Comparison of ENCODE assay signal across 7 cellular contexts in genomic region chr15:90001683-90002427, GRCh38. TPM values are rescaled to one million over a fixed set of nuclear protein-coding genes. Genes with fewer than 3 reads are reported as not detected.
DNase-seq lines count a peak whose midpoint lies in the region; ATAC-seq, FAIRE-seq and TF ChIP-seq lines count a peak whose summit lies in the region.

No MANE protein-coding gene starts in this region.

- no peak for FAIRE-seq in frontal cortex (lab: Jason Lieb, UNC)

- whole genome bisulfite sequencing in transverse colon (ENCODE audit: low coverage in 1 of 2), 2 donors: 0 to 1% methylated on average over 1 to 29 of the region's 89 CpGs

- no peak for TF ChIP-seq EP300 in transverse colon (IDR thresholded peaks at IDR 0.05; ENCODE audit: low read depth)

- H3K4me3 ChIP-seq in GM12864 (ENCODE audit: low read depth, low read length) (peak overlapping the region; percentile 82), neutrophil (ENCODE audit: low read depth in 1 of 2, low read length in 1 of 2) (peak overlapping the region; percentile 74 to 86), transverse colon (peak overlapping the region; percentile 72 to 95 (median 90))

- H3K27me3 ChIP-seq in neutrophil (no peaks in the 10 kb centered on the region), transverse colon (no peaks in the 10 kb centered on the region)

- TF ChIP-seq POLR2A in transverse colon (IDR thresholded peaks at IDR 0.05): peak; percentile 31

- no peak for DNase-seq in GM12864 (ENCODE audit: low read depth)
- peak; percentile 76 for DNase-seq in RPMI8226
- DNase-seq in activated naive CD4-positive, alpha-beta T cell (lab: John Stamatoyannopoulos, UW): peak in 3 of 4 experiments; percentile 7 to 48 (median 13)
- peak; percentile 82 to 83 for DNase-seq in frontal cortex (ENCODE audit: low spot score in 2 of 2)
- DNase-seq in transverse colon: peak; percentile 80

- H3K27ac ChIP-seq in neutrophil: peak overlapping the region; percentile 99
- peak overlapping the region; percentile 91 to 96 (median 94) for H3K27ac ChIP-seq in transverse colon

- H3K4me1 ChIP-seq in neutrophil (ENCODE audit: control insufficient read depth in 1 of 2, insufficient read depth in 1 of 2, low read depth in 1 of 2, low read length in 1 of 2) (peaks cover 59 to 67% of the 10 kb centered on the region in 2 experiments), transverse colon (peaks cover 32 to 74% (median 59%) of the 10 kb centered on the region in 4 donors)

- no peaks in the 10 kb centered on the region for H3K9me3 ChIP-seq in neutrophil
- no peaks in the 10 kb centered on the region for H3K9me3 ChIP-seq in transverse colon

- intact Hi-C loops in transverse colon (cut with DNase I; ENCODE audit: low total_unique reads): loop anchor here (5.0 kb wide), 1 partner anchor 90 kb away; the partner anchor contains the start of gene ARPIN

- in situ Hi-C loops in transverse colon (cut with MboI; ENCODE audit: low pct_ligation_motif_present in 1 of 4, low pct_unique_long_range_greater_than_20kb in 1 of 4, low sequenced_read_pairs in 3 of 4): no loop called here

- H3K36me3 ChIP-seq in neutrophil: no peaks in the 10 kb centered on the region
- no peaks in the 10 kb centered on the region for H3K36me3 ChIP-seq in transverse colon

- no peak for TF ChIP-seq CTCF in GM12864 (IDR thresholded peaks at IDR 0.05; ENCODE audit: low read depth, low read length, missing control alignments)
- TF ChIP-seq CTCF in neutrophil (IDR thresholded peaks at IDR 0.05): no peak
- no peak for TF ChIP-seq CTCF in transverse colon (IDR thresholded peaks at IDR 0.05)

- peak; percentile 38 for ATAC-seq in HG02852 (IDR thresholded peaks at IDR 0.05; ENCODE audit: unreplicated experiment)

RNA-seq across cellular contexts. Expression of gene ZNF710, which starts 0.7 kb away (rescaled TPM):
- total RNA-seq in frontal cortex (6.5 TPM), transverse colon (10 to 100 TPM; 27.3 to 43.4 (median 35.6) TPM)
